ENCODE assay signal across 1 cellular context in the genomic region with DNA sequence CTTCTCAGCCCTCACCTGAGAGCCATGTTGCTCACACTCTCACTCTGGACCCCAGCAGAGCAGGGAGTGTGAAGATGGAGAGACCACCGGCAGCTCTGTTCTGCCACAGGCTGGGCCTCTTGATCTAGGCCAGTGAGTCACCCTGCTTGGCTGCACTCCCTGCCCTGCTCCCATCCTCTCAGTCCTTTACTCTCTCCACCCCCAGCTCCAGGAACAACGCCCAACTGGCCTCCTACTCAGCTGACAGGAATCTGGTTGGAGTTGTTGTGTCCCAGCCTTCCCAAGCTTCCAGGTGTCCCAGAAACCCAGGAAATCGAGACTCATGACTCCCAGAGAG.
A peak's percentile ranks its signal among the peaks of the same experiment; 100 is the strongest.
TF ChIP-seq lines count a peak whose summit lies in the region.

A gene with protein sequence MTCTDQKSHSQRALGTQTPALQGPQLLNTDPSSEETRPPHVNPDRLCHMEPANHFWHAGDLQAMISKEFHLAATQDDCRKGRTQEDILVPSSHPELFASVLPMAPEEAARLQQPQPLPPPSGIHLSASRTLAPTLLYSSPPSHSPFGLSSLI (plus strand): TSS at position 261 of the 337 bp plus-strand sequence. CDS start 14,833 bp downstream, outside the sequence.

TF ChIP-seq in HEK293, 187 proteins besides CTCF, POLR2A, EP300 and RAD21 (continued from another document):
- TF ChIP-seq, protein P1, sequence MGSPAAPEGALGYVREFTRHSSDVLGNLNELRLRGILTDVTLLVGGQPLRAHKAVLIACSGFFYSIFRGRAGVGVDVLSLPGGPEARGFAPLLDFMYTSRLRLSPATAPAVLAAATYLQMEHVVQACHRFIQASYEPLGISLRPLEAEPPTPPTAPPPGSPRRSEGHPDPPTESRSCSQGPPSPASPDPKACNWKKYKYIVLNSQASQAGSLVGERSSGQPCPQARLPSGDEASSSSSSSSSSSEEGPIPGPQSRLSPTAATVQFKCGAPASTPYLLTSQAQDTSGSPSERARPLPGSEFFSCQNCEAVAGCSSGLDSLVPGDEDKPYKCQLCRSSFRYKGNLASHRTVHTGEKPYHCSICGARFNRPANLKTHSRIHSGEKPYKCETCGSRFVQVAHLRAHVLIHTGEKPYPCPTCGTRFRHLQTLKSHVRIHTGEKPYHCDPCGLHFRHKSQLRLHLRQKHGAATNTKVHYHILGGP (tag by site-specific recombination; IDR thresholded peaks at IDR 0.05): no peak
- TF ChIP-seq, protein P2, sequence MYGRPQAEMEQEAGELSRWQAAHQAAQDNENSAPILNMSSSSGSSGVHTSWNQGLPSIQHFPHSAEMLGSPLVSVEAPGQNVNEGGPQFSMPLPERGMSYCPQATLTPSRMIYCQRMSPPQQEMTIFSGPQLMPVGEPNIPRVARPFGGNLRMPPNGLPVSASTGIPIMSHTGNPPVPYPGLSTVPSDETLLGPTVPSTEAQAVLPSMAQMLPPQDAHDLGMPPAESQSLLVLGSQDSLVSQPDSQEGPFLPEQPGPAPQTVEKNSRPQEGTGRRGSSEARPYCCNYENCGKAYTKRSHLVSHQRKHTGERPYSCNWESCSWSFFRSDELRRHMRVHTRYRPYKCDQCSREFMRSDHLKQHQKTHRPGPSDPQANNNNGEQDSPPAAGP (tag by site-specific recombination; IDR thresholded peaks at IDR 0.05): no peak
- TF ChIP-seq BCL11A (tag by site-specific recombination; IDR thresholded peaks at IDR 0.05; ENCODE audit: low read depth) (no peak), GLIS1 (tag by site-specific recombination; IDR thresholded peaks at IDR 0.05) (peak; percentile 70), ZNF768 (tag by site-specific recombination; IDR thresholded peaks at IDR 0.05) (no peak), ZNF629 (tag by site-specific recombination; IDR thresholded peaks at IDR 0.05) (no peak), ZNF600 (tag by site-specific recombination; IDR thresholded peaks at IDR 0.05) (peak; percentile 100), SCRT1 (tag by site-specific recombination; IDR thresholded peaks at IDR 0.05; ENCODE audit: borderline replicate concordance) (no peak), OVOL3 (tag by site-specific recombination; IDR thresholded peaks at IDR 0.05) (no peak), SP2 (tag by site-specific recombination; IDR thresholded peaks at IDR 0.05) (no peak), KLF16 (tag by site-specific recombination; IDR thresholded peaks at IDR 0.05) (no peak), ZNF596 (tag by site-specific recombination; IDR thresholded peaks at IDR 0.05) (no peak), ZNF114 (tag by site-specific recombination; IDR thresholded peaks at IDR 0.05) (no peak), ZNF37A (tag by site-specific recombination; IDR thresholded peaks at IDR 0.05) (no peak), ZNF350 (tag by site-specific recombination; IDR thresholded peaks at IDR 0.05) (no peak), ZNF585B (tag by site-specific recombination; IDR thresholded peaks at IDR 0.05) (no peak), KLF1 (tag by site-specific recombination; IDR thresholded peaks at IDR 0.05) (0 out of 2 replicates have a peak, but pooled peaks have one; percentile 30), ZNF555 (tag by site-specific recombination; conservative IDR thresholded peaks at IDR 0.05) (no peak)
- TF ChIP-seq, protein P3, sequence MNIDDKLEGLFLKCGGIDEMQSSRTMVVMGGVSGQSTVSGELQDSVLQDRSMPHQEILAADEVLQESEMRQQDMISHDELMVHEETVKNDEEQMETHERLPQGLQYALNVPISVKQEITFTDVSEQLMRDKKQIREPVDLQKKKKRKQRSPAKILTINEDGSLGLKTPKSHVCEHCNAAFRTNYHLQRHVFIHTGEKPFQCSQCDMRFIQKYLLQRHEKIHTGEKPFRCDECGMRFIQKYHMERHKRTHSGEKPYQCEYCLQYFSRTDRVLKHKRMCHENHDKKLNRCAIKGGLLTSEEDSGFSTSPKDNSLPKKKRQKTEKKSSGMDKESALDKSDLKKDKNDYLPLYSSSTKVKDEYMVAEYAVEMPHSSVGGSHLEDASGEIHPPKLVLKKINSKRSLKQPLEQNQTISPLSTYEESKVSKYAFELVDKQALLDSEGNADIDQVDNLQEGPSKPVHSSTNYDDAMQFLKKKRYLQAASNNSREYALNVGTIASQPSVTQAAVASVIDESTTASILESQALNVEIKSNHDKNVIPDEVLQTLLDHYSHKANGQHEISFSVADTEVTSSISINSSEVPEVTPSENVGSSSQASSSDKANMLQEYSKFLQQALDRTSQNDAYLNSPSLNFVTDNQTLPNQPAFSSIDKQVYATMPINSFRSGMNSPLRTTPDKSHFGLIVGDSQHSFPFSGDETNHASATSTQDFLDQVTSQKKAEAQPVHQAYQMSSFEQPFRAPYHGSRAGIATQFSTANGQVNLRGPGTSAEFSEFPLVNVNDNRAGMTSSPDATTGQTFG (tag by site-specific recombination; IDR thresholded peaks at IDR 0.05; ENCODE audit: borderline replicate concordance): no peak
- TF ChIP-seq, protein P4, sequence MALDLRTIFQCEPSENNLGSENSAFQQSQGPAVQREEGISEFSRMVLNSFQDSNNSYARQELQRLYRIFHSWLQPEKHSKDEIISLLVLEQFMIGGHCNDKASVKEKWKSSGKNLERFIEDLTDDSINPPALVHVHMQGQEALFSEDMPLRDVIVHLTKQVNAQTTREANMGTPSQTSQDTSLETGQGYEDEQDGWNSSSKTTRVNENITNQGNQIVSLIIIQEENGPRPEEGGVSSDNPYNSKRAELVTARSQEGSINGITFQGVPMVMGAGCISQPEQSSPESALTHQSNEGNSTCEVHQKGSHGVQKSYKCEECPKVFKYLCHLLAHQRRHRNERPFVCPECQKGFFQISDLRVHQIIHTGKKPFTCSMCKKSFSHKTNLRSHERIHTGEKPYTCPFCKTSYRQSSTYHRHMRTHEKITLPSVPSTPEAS (tag by site-specific recombination; IDR thresholded peaks at IDR 0.05): no peak
- TF ChIP-seq, protein P5, sequence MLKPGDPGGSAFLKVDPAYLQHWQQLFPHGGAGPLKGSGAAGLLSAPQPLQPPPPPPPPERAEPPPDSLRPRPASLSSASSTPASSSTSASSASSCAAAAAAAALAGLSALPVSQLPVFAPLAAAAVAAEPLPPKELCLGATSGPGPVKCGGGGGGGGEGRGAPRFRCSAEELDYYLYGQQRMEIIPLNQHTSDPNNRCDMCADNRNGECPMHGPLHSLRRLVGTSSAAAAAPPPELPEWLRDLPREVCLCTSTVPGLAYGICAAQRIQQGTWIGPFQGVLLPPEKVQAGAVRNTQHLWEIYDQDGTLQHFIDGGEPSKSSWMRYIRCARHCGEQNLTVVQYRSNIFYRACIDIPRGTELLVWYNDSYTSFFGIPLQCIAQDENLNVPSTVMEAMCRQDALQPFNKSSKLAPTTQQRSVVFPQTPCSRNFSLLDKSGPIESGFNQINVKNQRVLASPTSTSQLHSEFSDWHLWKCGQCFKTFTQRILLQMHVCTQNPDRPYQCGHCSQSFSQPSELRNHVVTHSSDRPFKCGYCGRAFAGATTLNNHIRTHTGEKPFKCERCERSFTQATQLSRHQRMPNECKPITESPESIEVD (tag by site-specific recombination; IDR thresholded peaks at IDR 0.05): no peak
- TF ChIP-seq, protein P6, sequence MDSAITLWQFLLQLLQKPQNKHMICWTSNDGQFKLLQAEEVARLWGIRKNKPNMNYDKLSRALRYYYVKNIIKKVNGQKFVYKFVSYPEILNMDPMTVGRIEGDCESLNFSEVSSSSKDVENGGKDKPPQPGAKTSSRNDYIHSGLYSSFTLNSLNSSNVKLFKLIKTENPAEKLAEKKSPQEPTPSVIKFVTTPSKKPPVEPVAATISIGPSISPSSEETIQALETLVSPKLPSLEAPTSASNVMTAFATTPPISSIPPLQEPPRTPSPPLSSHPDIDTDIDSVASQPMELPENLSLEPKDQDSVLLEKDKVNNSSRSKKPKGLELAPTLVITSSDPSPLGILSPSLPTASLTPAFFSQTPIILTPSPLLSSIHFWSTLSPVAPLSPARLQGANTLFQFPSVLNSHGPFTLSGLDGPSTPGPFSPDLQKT (IDR thresholded peaks at IDR 0.05; ENCODE audit: borderline replicate concordance, low read depth, low read length): no peak
- TF ChIP-seq, protein P7, sequence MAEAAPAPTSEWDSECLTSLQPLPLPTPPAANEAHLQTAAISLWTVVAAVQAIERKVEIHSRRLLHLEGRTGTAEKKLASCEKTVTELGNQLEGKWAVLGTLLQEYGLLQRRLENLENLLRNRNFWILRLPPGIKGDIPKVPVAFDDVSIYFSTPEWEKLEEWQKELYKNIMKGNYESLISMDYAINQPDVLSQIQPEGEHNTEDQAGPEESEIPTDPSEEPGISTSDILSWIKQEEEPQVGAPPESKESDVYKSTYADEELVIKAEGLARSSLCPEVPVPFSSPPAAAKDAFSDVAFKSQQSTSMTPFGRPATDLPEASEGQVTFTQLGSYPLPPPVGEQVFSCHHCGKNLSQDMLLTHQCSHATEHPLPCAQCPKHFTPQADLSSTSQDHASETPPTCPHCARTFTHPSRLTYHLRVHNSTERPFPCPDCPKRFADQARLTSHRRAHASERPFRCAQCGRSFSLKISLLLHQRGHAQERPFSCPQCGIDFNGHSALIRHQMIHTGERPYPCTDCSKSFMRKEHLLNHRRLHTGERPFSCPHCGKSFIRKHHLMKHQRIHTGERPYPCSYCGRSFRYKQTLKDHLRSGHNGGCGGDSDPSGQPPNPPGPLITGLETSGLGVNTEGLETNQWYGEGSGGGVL (tag by site-specific recombination; IDR thresholded peaks at IDR 0.05): peak; percentile 62
